ENCODE assay signal across 8 cellular contexts in the genomic region with DNA sequence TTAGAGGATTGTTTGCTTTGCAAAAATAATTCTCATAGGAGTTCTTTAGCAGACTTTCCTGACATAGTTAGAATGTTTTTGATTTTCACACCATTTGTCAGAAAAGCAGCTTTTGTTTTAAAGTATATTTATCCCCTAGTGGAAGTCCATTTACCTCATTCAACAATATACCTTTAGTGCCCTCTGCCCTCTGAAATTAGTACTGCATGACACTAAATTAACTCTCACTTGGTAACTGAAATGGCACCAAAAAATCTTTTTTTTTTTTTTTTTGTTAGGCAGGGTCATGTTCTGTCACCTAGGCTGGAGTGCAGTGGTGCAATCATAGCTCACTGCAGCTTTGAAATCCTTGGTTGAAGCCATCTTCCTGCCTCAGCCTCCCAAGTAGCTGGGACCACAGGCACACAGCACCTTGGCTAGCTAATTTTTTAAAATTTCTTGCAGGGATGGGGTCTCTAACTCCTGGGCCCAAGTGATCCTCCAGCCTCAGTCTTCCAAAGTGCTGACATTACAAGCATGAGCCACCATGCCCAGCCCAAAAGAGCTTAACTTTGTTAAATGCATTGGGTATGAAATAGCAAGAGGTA. TPM values are rescaled to one million over a fixed set of nuclear protein-coding genes. Genes with fewer than 3 reads are reported as not detected.
DNase-seq lines count a peak whose midpoint lies in the region; ATAC-seq and TF ChIP-seq lines count a peak whose summit lies in the region.

No MANE protein-coding gene starts in this region.

- no peaks in the 10 kb centered on the region for H3K4me1 ChIP-seq in CD4-positive, CD25-positive, alpha-beta regulatory T cell (ENCODE audit: control insufficient read depth, insufficient read depth, low read length, poor library complexity, severe bottlenecking)
- peaks cover 26 to 34% of the 10 kb centered on the region in 2 experiments for H3K4me1 ChIP-seq in HCT116 (ENCODE audit: control insufficient read depth in 1 of 2, insufficient read depth in 2 of 2, low read length in 2 of 2)

- H3K27ac Mint-ChIP-seq in CD4-positive, CD25-positive, alpha-beta regulatory T cell: no peak overlapping the region

- TF ChIP-seq POLR2A in HCT116 (IDR thresholded peaks at IDR 0.05; ENCODE audit: borderline replicate concordance, extremely low read depth, insufficient read depth, insufficient read length): no peak

- H3K9ac ChIP-seq in HCT116 (ENCODE audit: low read length): no peak overlapping the region

- peaks cover 39% of the 10 kb centered on the region for H3K36me3 ChIP-seq in CD4-positive, CD25-positive, alpha-beta regulatory T cell (ENCODE audit: control insufficient read depth, insufficient read depth, low read length)
- peaks cover 41 to 42% of the 10 kb centered on the region in 2 experiments for H3K36me3 ChIP-seq in HCT116 (ENCODE audit: control insufficient read depth in 1 of 2, insufficient read depth in 2 of 2, low read length in 2 of 2)

- H3K4me2 ChIP-seq in HCT116 (ENCODE audit: low read length): no peak overlapping the region

- peak; percentile 75 for TF ChIP-seq RAD21 in HCT116 (IDR thresholded peaks at IDR 0.05; ENCODE audit: low read depth)

- no peaks in the 10 kb centered on the region for H3K9me3 ChIP-seq in CD4-positive, CD25-positive, alpha-beta regulatory T cell (ENCODE audit: control insufficient read depth in 2 of 2, low read length in 2 of 2)
- no peaks in the 10 kb centered on the region for H3K9me3 ChIP-seq in HCT116 (ENCODE audit: control insufficient read depth in 1 of 2, insufficient read depth in 1 of 2, low read depth in 1 of 2, low read length in 2 of 2)

- POLR2A ChIA-PET in HCT116 (lab: Charles Lee): interaction anchor here (1.8 kb wide), 1 partner anchor 14 kb away, joined by 6 read pairs; the partner anchor contains the start of genes IFT25 and LRRC42

- H3K27ac ChIP-seq in CD4-positive, CD25-positive, alpha-beta regulatory T cell (ENCODE audit: insufficient read depth, low read length, poor library complexity, severe bottlenecking): no peak overlapping the region
- no peak overlapping the region for H3K27ac ChIP-seq in HCT116 (ENCODE audit: low read depth, low read length)
- H3K27ac ChIP-seq in VCaP: 0 out of 2 replicates have a peak overlapping the region, but pooled peaks have one; percentile 13

- H3K27me3 Mint-ChIP-seq in CD4-positive, CD25-positive, alpha-beta regulatory T cell: no peaks in the 10 kb centered on the region

- RAD21 ChIA-PET in HCT116 (lab: Charles Lee; ENCODE audit: low non-redundant PET in 1 of 2, low total read pairs in 2 of 2, uncharacterized antibody in 2 of 2, unreplicated experiment in 2 of 2): interaction anchor here (0.7 to 1.8 kb wide), 4 partner anchors 46 to 526 kb away, joined by 3 to 8 read pairs (median 5); no protein-coding TSS in a partner anchor

- no peak overlapping the region for H3K4me3 Mint-ChIP-seq in CD4-positive, CD25-positive, alpha-beta regulatory T cell

- peak in 2 of 3 donors; percentile 62 to 70 for DNase-seq in CD4-positive, CD25-positive, alpha-beta regulatory T cell
- DNase-seq in HCT116 (ENCODE audit: low read depth, low spot score): no peak
- no peak for DNase-seq in left colon
- no peak for DNase-seq in activated CD8-positive, alpha-beta memory T cell treated with anti-CD3 and anti-CD28 coated beads, Interleukin-2, amount 50 U/mL, for 4 hours
- no peak for DNase-seq in GM19240 (ENCODE audit: insufficient read length, low spot score)
- DNase-seq in NCI-H1930 (lab: John Stamatoyannopoulos, UW): no peak
- DNase-seq in NCI-H774 (lab: John Stamatoyannopoulos, UW): no peak

- no peak overlapping the region for H2AFZ ChIP-seq in HCT116 (ENCODE audit: low read depth, low read length, poor library complexity, severe bottlenecking)

- BruUV-seq in HCT116 (replicated peaks; lab: Mats Ljungman, UMichigan): no TSS peak

- H3K27me3 ChIP-seq in CD4-positive, CD25-positive, alpha-beta regulatory T cell (ENCODE audit: control insufficient read depth, insufficient read depth, low read length): no peaks in the 10 kb centered on the region
- no peaks in the 10 kb centered on the region for H3K27me3 ChIP-seq in HCT116 (ENCODE audit: insufficient read depth, low read length)

- H3K79me2 ChIP-seq in HCT116 (ENCODE audit: insufficient read depth, low read length): peaks cover 36% of the 10 kb centered on the region

- TF ChIP-seq CTCF in HCT116 (IDR thresholded peaks at IDR 0.05 in 2 of 3, conservative IDR thresholded peaks at IDR 0.05 in 1 of 3; ENCODE audit: borderline replicate concordance in 1 of 3, insufficient read depth in 1 of 3, low read depth in 2 of 3, low read length in 2 of 3): peak; percentile 57 to 81 (median 68)
- TF ChIP-seq CTCF in VCaP (conservative IDR thresholded peaks at IDR 0.05): peak; percentile 74

- H4K20me1 ChIP-seq in HCT116 (ENCODE audit: insufficient read depth): no peaks in the 10 kb centered on the region

- H3K9me2 ChIP-seq in HCT116 (ENCODE audit: insufficient read depth): no peaks in the 10 kb centered on the region

- no peaks in the 10 kb centered on the region for H3K9me3 Mint-ChIP-seq in CD4-positive, CD25-positive, alpha-beta regulatory T cell

- ATAC-seq in CD4-positive, CD25-positive, alpha-beta regulatory T cell (ENCODE audit: low read depth in 2 of 2): peak; percentile 55 to 65
- ATAC-seq in HCT116 (0 out of 2 replicates have a peak, but pooled peaks have one; percentile 31), left colon (peak; percentile 43)

- intact Hi-C loops in HCT116 (cut with micrococcal nuclease) (loop anchor here (1.0 to 10.0 kb wide), 4 partner anchors 81 to 475 kb away; partner anchors contain the start of genes TCEANC2 and TMEM59), left colon (cut with DNase I, micrococcal nuclease) (loop anchor here in 1 of 2 donors (5.0 to 10.0 kb wide), 2 partner anchors 75 to 87 kb away; no protein-coding TSS in a partner anchor)

- CTCF ChIA-PET in HCT116 (lab: Charles Lee): interaction anchor here (0.6 to 3.6 kb wide), 23 partner anchors 8 to 681 kb away, joined by 3 to 63 read pairs (median 4); partner anchors contain the start of genes IFT25 and LRRC42

- H3K4me3 ChIP-seq in CD4-positive, CD25-positive, alpha-beta regulatory T cell (ENCODE audit: low read depth, low read length): no peak overlapping the region
- no peak overlapping the region for H3K4me3 ChIP-seq in HCT116 (replicated peaks in 1 of 2; ENCODE audit: low read depth in 1 of 2, low read length in 2 of 2)

- peaks cover 0 to 10% (median 5%) of the 10 kb centered on the region in 4 donors for H3K4me1 Mint-ChIP-seq in CD4-positive, CD25-positive, alpha-beta regulatory T cell

- H3K36me3 Mint-ChIP-seq in CD4-positive, CD25-positive, alpha-beta regulatory T cell: peaks cover 38% of the 10 kb centered on the region

TF ChIP-seq in HCT116, 20 proteins besides CTCF, POLR2A, EP300 and RAD21 (continues in another document):
- TF ChIP-seq ATF3 (IDR thresholded peaks at IDR 0.05) (no peak), YY1 (IDR thresholded peaks at IDR 0.05; ENCODE audit: extremely low read depth, insufficient replicate concordance, low read depth, low read length) (no peak), TCF7L2 (IDR thresholded peaks at IDR 0.05; ENCODE audit: borderline replicate concordance, extremely low read depth, insufficient read depth, insufficient read length) (no peak), JUND (IDR thresholded peaks at IDR 0.05) (no peak), SP1 (IDR thresholded peaks at IDR 0.05; ENCODE audit: low read depth) (no peak), SIN3A (IDR thresholded peaks at IDR 0.05; ENCODE audit: low read depth) (no peak), CBX3 (IDR thresholded peaks at IDR 0.05; ENCODE audit: low read depth) (no peak), POLR2AphosphoS5 (IDR thresholded peaks at IDR 0.05; ENCODE audit: low read depth, low read length) (no peak)
- TF ChIP-seq, protein P1, sequence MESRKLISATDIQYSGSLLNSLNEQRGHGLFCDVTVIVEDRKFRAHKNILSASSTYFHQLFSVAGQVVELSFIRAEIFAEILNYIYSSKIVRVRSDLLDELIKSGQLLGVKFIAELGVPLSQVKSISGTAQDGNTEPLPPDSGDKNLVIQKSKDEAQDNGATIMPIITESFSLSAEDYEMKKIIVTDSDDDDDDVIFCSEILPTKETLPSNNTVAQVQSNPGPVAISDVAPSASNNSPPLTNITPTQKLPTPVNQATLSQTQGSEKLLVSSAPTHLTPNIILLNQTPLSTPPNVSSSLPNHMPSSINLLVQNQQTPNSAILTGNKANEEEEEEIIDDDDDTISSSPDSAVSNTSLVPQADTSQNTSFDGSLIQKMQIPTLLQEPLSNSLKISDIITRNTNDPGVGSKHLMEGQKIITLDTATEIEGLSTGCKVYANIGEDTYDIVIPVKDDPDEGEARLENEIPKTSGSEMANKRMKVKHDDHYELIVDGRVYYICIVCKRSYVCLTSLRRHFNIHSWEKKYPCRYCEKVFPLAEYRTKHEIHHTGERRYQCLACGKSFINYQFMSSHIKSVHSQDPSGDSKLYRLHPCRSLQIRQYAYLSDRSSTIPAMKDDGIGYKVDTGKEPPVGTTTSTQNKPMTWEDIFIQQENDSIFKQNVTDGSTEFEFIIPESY (IDR thresholded peaks at IDR 0.05; ENCODE audit: extremely low read depth, insufficient replicate concordance, low read length): no peak

RNA-seq across cellular contexts. Expression of gene LRRC42, which starts 13.6 kb away (rescaled TPM):
- total RNA-seq in CD4-positive, CD25-positive, alpha-beta regulatory T cell: 6.9 TPM
- polyA plus RNA-seq in CD4-positive, CD25-positive, alpha-beta regulatory T cell: 10 to 100 TPM in 1 of 4 donors, 1 to 10 TPM in 3; 7.3 to 11.9 (median 8.4) TPM
- 62.5 TPM for total RNA-seq in HCT116 (2021; ENCODE audit: unreplicated experiment)
- 35.3 and 46.9 TPM in 2 replicates for polyA plus RNA-seq in HCT116 (2012)
- 10 to 100 TPM; 19.7 to 24.0 TPM for total RNA-seq in left colon

RNA-seq across cellular contexts. Expression of gene IFT25, which starts 14.3 kb away (rescaled TPM):
- total RNA-seq in CD4-positive, CD25-positive, alpha-beta regulatory T cell: 23.0 TPM
- polyA plus RNA-seq in CD4-positive, CD25-positive, alpha-beta regulatory T cell: 10 to 100 TPM; 57.6 to 74.7 (median 66.6) TPM
- total RNA-seq in HCT116 (2021; ENCODE audit: unreplicated experiment) (45.1 TPM), left colon (10 to 100 TPM; 15.7 to 17.9 TPM)
- 10.1 and 19.4 TPM in 2 replicates for polyA plus RNA-seq in HCT116 (2012)

RNA-seq across cellular contexts. Expression of gene LDLRAD1, which starts 58.2 kb away (rescaled TPM):
- not detected for total RNA-seq in CD4-positive, CD25-positive, alpha-beta regulatory T cell
- not detected for polyA plus RNA-seq in CD4-positive, CD25-positive, alpha-beta regulatory T cell
- total RNA-seq in HCT116 (2021; ENCODE audit: unreplicated experiment) (0.30 TPM), left colon (not detected)
- 0.48 and 0.64 TPM in 2 replicates for polyA plus RNA-seq in HCT116 (2012)

Comparison
In these comparisons a context has a peak if more than half of its experiments do, and no peak if none do; other contexts are left out.
1. DNase-seq: peak in CD4-positive, CD25-positive, alpha-beta regulatory T cell (2 of 3); none in HCT116 (single experiment), left colon (0 of 2), activated CD8-positive, alpha-beta memory T cell treated with anti-CD3 and anti-CD28 coated beads, Interleukin-2, amount 50 U/mL, for 4 hours (single experiment), GM19240 (single experiment), NCI-H1930 (0 of 2) and NCI-H774 (single experiment).
2. Peak in every context shown above with its lines, with median percentiles within 50 percentile points of each other: ATAC-seq.